ENCODE assay signal across 18 cellular contexts in genomic region chr7:36203081-36203775, GRCh38. TPM values are rescaled to one million over a fixed set of nuclear protein-coding genes. Genes with fewer than 3 reads are reported as not detected.
DNase-seq lines count a peak whose midpoint lies in the region; ATAC-seq and TF ChIP-seq lines count a peak whose summit lies in the region.
"Had no signal": no experiment of that assay in that cellular context is flagged by ENCODE, and none has a peak within 500 bp of the region (broad histone marks: within the 10 kb centered on the region; RNA-seq: fewer than 3 reads in every experiment).

No MANE protein-coding gene starts in this region.

- DNase-seq in SK-N-SH (peak; percentile 67), NCI-H2227 treated with DMSO at 0.1 percent for 48 hours (lab: John Stamatoyannopoulos, UW) (peak; percentile 70), endodermal cell (peak; percentile 38), mucosa of gallbladder (ENCODE audit: low spot score) (no peak), activated gamma-delta T cell treated with Interleukin-2 at 50 U/mL for 16 hours (no peak)
- DNase-seq in stimulated activated naive B cell treated with anti-CD40 and anti-IgM and Interleukin-4, amounts not matched to agents 10 μg/mL and 1 μg/mL and 100 μg/mL, for 72 hours = no peak
- DNase-seq: DMS79, lower lobe of right lung, naive B cell, NCI-H1694 treated with DMSO at 0.1 percent for 48 hours, NCI-H524, spleen had no signal

- no peak for TF ChIP-seq EP300 in SK-N-SH (IDR thresholded peaks at IDR 0.05; ENCODE audit: borderline replicate concordance in 1 of 2, low read depth in 1 of 2, low read length in 1 of 2)

- H3K9me3 Mint-ChIP-seq in endodermal cell = no peaks in the 10 kb centered on the region
- no peaks in the 10 kb centered on the region for H3K9me3 Mint-ChIP-seq in stimulated activated naive B cell treated with anti-CD40 and anti-IgM and Interleukin-4, amounts not matched to agents 10 μg/mL and 1 μg/mL and 100 μg/mL, for 72 hours
- H3K9me3 Mint-ChIP-seq: naive B cell had no signal

- H3K4me1 ChIP-seq in SK-N-SH (ENCODE audit: control insufficient read depth in 1 of 2, insufficient read depth in 2 of 2, low read depth in 1 of 2, low read length in 1 of 2) = peaks cover 12 to 54% of the 10 kb centered on the region in 2 experiments; a peak in 3 of 4 replicates
- H3K4me1 ChIP-seq in endodermal cell (ENCODE audit: control insufficient read depth, insufficient read depth, low read length) = peaks cover 13% of the 10 kb centered on the region
- peaks cover 50% of the 10 kb centered on the region for H3K4me1 ChIP-seq in stomach smooth muscle (ENCODE audit: control insufficient read depth, insufficient read depth, low read length)

- H3K9me3 ChIP-seq in SK-N-SH (no peaks in the 10 kb centered on the region), endodermal cell (ENCODE audit: control insufficient read depth, low read length) (no peaks in the 10 kb centered on the region), stomach smooth muscle (ENCODE audit: control insufficient read depth in 2 of 2, low read length in 2 of 2) (no peaks in the 10 kb centered on the region)
- H3K9me3 ChIP-seq: A549, lower lobe of right lung, spleen, thoracic aorta had no signal

- H3K4me1 Mint-ChIP-seq in endodermal cell = peaks cover 51% of the 10 kb centered on the region
- peaks cover 2 to 9% of the 10 kb centered on the region in 2 donors for H3K4me1 Mint-ChIP-seq in stimulated activated naive B cell treated with anti-CD40 and anti-IgM and Interleukin-4, amounts not matched to agents 10 μg/mL and 1 μg/mL and 100 μg/mL, for 72 hours

- H3K4me2 ChIP-seq in SK-N-SH = no peak overlapping the region; the same call in 1 of the 2 replicates
- H3K4me2 ChIP-seq: A549 had no signal

- no peaks in the 10 kb centered on the region for H3F3A ChIP-seq in SK-N-SH (replicated peaks; ENCODE audit: insufficient read depth)

- H3K36me3 ChIP-seq in SK-N-SH (replicated peaks in 1 of 2; ENCODE audit: control insufficient read depth in 1 of 2, insufficient read depth in 2 of 2, low read length in 1 of 2) = no peaks in the 10 kb centered on the region
- no peaks in the 10 kb centered on the region for H3K36me3 ChIP-seq in endodermal cell (ENCODE audit: control insufficient read depth, insufficient read depth, low read length)
- no peaks in the 10 kb centered on the region for H3K36me3 ChIP-seq in stomach smooth muscle (ENCODE audit: control insufficient read depth in 2 of 2, insufficient read depth in 2 of 2, low read length in 2 of 2)
- H3K36me3 ChIP-seq: lower lobe of right lung, spleen, thoracic aorta had no signal

- H3K27ac ChIP-seq in SK-N-SH (ENCODE audit: low read depth in 2 of 2, low read length in 1 of 2) (peak overlapping the region in 1 of 2 experiments; percentile 86; a peak in 2 of 4 replicates), endodermal cell (ENCODE audit: low read depth, low read length) (no peak overlapping the region), stomach smooth muscle (ENCODE audit: low read length) (peak overlapping the region; percentile 25)
- H3K27ac ChIP-seq: C4-2B, lower lobe of right lung had no signal

- no peak overlapping the region for H3K4me3 Mint-ChIP-seq in endodermal cell
- H3K4me3 Mint-ChIP-seq in stimulated activated naive B cell treated with anti-CD40 and anti-IgM and Interleukin-4, amounts not matched to agents 10 μg/mL and 1 μg/mL and 100 μg/mL, for 72 hours = no peak overlapping the region
- H3K4me3 Mint-ChIP-seq: naive B cell had no signal

- no peaks in the 10 kb centered on the region for H3K27me3 ChIP-seq in SK-N-SH (ENCODE audit: insufficient read depth)
- no peaks in the 10 kb centered on the region for H3K27me3 ChIP-seq in endodermal cell (ENCODE audit: control insufficient read depth, insufficient read depth, low read length, poor library complexity, severe bottlenecking)
- H3K27me3 ChIP-seq in stomach smooth muscle (ENCODE audit: control insufficient read depth in 1 of 2, insufficient read depth in 2 of 2, low read length in 2 of 2) = no peaks in the 10 kb centered on the region
- H3K27me3 ChIP-seq: spleen had no signal

- no peaks in the 10 kb centered on the region for H3K27me3 Mint-ChIP-seq in endodermal cell (ENCODE audit: insufficient read depth)
- H3K27me3 Mint-ChIP-seq in stimulated activated naive B cell treated with anti-CD40 and anti-IgM and Interleukin-4, amounts not matched to agents 10 μg/mL and 1 μg/mL and 100 μg/mL, for 72 hours = peaks cover 0 to 3% of the 10 kb centered on the region in 2 donors

- peak; percentile 19; the same call in 1 of the 2 replicates for TF ChIP-seq RAD21 in SK-N-SH (IDR thresholded peaks at IDR 0.05; ENCODE audit: low read length)

- no peaks in the 10 kb centered on the region for H3K79me2 ChIP-seq in SK-N-SH (ENCODE audit: insufficient read depth)

- no peak overlapping the region for H3K27ac Mint-ChIP-seq in endodermal cell
- no peak overlapping the region for H3K27ac Mint-ChIP-seq in stimulated activated naive B cell treated with anti-CD40 and anti-IgM and Interleukin-4, amounts not matched to agents 10 μg/mL and 1 μg/mL and 100 μg/mL, for 72 hours

- CTCF ChIA-PET in SK-N-SH (lab: Yijun Ruan, JAX) = interaction anchor here (0.8 to 2.4 kb wide), 11 partner anchors 11 to 218 kb away, joined by 3 to 11 read pairs (median 4); no protein-coding TSS in a partner anchor

- no peaks in the 10 kb centered on the region for H4K20me1 ChIP-seq in SK-N-SH (ENCODE audit: insufficient read depth)

- POLR2A ChIA-PET in SK-N-SH (lab: Yijun Ruan, JAX) = interaction anchor here (0.5 to 1.4 kb wide), 4 partner anchors 11 to 86 kb away, joined by 3 to 4 read pairs (median 4); no protein-coding TSS in a partner anchor

- H3K9ac ChIP-seq in SK-N-SH (no peak overlapping the region), endodermal cell (ENCODE audit: extremely low read depth, low read length, poor library complexity, severe bottlenecking) (no peak overlapping the region), stomach smooth muscle (ENCODE audit: low read length in 2 of 2) (no peak overlapping the region)

- ATAC-seq in SK-N-SH treated with all-trans-retinoic acid at 6 μM for 48 hours = no peak
- no peak for ATAC-seq in stimulated activated naive B cell treated with anti-CD40 and anti-IgM and Interleukin-4, amounts not matched to agents 10 μg/mL and 1 μg/mL and 100 μg/mL, for 72 hours (replicated peaks)
- ATAC-seq: A549, lower lobe of right lung, Right ventricle myocardium inferior had no signal

- no peak for TF ChIP-seq CTCF in SK-N-SH (IDR thresholded peaks at IDR 0.05)
- no peak for TF ChIP-seq CTCF in endodermal cell (conservative IDR thresholded peaks at IDR 0.05)

- H3K9me2 ChIP-seq in SK-N-SH = no peaks in the 10 kb centered on the region

- WGBS in SK-N-SH (ENCODE audit: low lambda C conversion rate) = 59% methylated on average over 8 of the region's 8 CpGs
- 76 to 100% methylated on average over 2 to 8 of the region's 8 CpGs for WGBS in endodermal cell (ENCODE audit: insufficient coverage in 1 of 2, insufficient read length in 1 of 2), 2 experiments

- H3K4me3 ChIP-seq in SK-N-SH (ENCODE audit: low read depth in 2 of 2, low read length in 1 of 2) (no peak overlapping the region), endodermal cell (ENCODE audit: low read length) (no peak overlapping the region), stomach smooth muscle (ENCODE audit: low read length in 2 of 2) (no peak overlapping the region)
- H3K4me3 ChIP-seq: A549, lower lobe of right lung, spleen, thoracic aorta had no signal

- no peaks in the 10 kb centered on the region for H3K36me3 Mint-ChIP-seq in endodermal cell (ENCODE audit: low read depth)
- no peaks in the 10 kb centered on the region for H3K36me3 Mint-ChIP-seq in stimulated activated naive B cell treated with anti-CD40 and anti-IgM and Interleukin-4, amounts not matched to agents 10 μg/mL and 1 μg/mL and 100 μg/mL, for 72 hours
- H3K36me3 Mint-ChIP-seq: naive B cell had no signal

- no peak overlapping the region for H2AFZ ChIP-seq in SK-N-SH (ENCODE audit: low read depth)

TF ChIP-seq in SK-N-SH, 30 proteins besides CTCF, POLR2A, EP300 and RAD21 (continues in another document):
- TF ChIP-seq SIN3A (IDR thresholded peaks at IDR 0.05; ENCODE audit: borderline replicate concordance, low read depth, low read length) = no peak
- TF ChIP-seq RXRA (IDR thresholded peaks at IDR 0.05; ENCODE audit: borderline replicate concordance, low read depth) = no peak
- no peak for TF ChIP-seq USF2 (IDR thresholded peaks at IDR 0.05; ENCODE audit: borderline replicate concordance, low read depth, low read length)
- TF ChIP-seq TCF12 (IDR thresholded peaks at IDR 0.05) = no peak
- peak; percentile 54 for TF ChIP-seq CHD2 (IDR thresholded peaks at IDR 0.05; ENCODE audit: low read length, partially characterized antibody)

TF ChIP-seq in SK-N-SH treated with all-trans-retinoic acid at 6 μM for 48 hours, 23 proteins besides CTCF, POLR2A, EP300 and RAD21:
- TF ChIP-seq ZNF70 (CRISPR knock-in tag; IDR thresholded peaks at IDR 0.05) (no peak), OSR1 (CRISPR knock-in tag; IDR thresholded peaks at IDR 0.05) (no peak)
TF ChIP-seq in SK-N-SH treated with all-trans-retinoic acid at 6 μM for 48 hours: peak in this region for 0.

RNA-seq across cellular contexts. Expression of gene EEPD1, which starts 50.2 kb away (rescaled TPM):
- 2.4 and 5.0 TPM in 2 replicates for polyA plus RNA-seq in SK-N-SH (2012; rRNA removed)
- 2.5 and 5.2 TPM in 2 replicates for polyA plus RNA-seq in SK-N-SH (2012; cell fraction: cytosol; rRNA removed)
- 9.3 and 11.4 TPM in 2 replicates for polyA plus RNA-seq in SK-N-SH (2012; cell fraction: nucleus; rRNA removed)
- 10 to 100 TPM in 1 of 2 donors, 1 to 10 TPM in 1; 9.7 to 11.4 TPM for total RNA-seq in endodermal cell
- polyA plus RNA-seq in endodermal cell (2013, experiment 1 of 2) = 5.7 TPM
- 6.1 TPM for polyA plus RNA-seq in endodermal cell (2013, experiment 2 of 2)
- total RNA-seq in mucosa of gallbladder = 40.1 TPM

Comparison
In these comparisons a context has a peak if more than half of its experiments do, and no peak if none do; other contexts are left out.
1. DNase-seq: peak in SK-N-SH (single experiment), NCI-H2227 treated with DMSO at 0.1 percent for 48 hours (single experiment) and endodermal cell (single experiment); none in mucosa of gallbladder (single experiment), activated gamma-delta T cell treated with Interleukin-2 at 50 U/mL for 16 hours (single experiment) and stimulated activated naive B cell treated with anti-CD40 and anti-IgM and Interleukin-4, amounts not matched to agents 10 μg/mL and 1 μg/mL and 100 μg/mL, for 72 hours (single experiment).